Comparison of ENCODE assay signal across 1 cellular context in genomic region chr22:38455530-38456271, GRCh38.
A peak's percentile ranks its signal among the peaks of the same experiment; 100 is the strongest.
TF ChIP-seq lines count a peak whose summit lies in the region.

No MANE protein-coding gene starts in this region.

TF ChIP-seq in HEK293, 187 proteins besides CTCF, POLR2A, EP300 and RAD21 (continued from another document):
- TF ChIP-seq ZBTB26 (tag by site-specific recombination; optimal IDR thresholded peaks at IDR 0.05), result peak; percentile 80
- no peak for TF ChIP-seq ZNF544 (tag by site-specific recombination; IDR thresholded peaks at IDR 0.05)
- TF ChIP-seq ZNF580 (tag by site-specific recombination; IDR thresholded peaks at IDR 0.05), result no peak
- TF ChIP-seq KLF17 (tag by site-specific recombination; IDR thresholded peaks at IDR 0.05), result peak; percentile 51
- TF ChIP-seq ZNF404 (tag by site-specific recombination; IDR thresholded peaks at IDR 0.05), result no peak
- no peak for TF ChIP-seq AEBP2 (tag by site-specific recombination; IDR thresholded peaks at IDR 0.05; ENCODE audit: borderline replicate concordance)
- TF ChIP-seq, protein P1, sequence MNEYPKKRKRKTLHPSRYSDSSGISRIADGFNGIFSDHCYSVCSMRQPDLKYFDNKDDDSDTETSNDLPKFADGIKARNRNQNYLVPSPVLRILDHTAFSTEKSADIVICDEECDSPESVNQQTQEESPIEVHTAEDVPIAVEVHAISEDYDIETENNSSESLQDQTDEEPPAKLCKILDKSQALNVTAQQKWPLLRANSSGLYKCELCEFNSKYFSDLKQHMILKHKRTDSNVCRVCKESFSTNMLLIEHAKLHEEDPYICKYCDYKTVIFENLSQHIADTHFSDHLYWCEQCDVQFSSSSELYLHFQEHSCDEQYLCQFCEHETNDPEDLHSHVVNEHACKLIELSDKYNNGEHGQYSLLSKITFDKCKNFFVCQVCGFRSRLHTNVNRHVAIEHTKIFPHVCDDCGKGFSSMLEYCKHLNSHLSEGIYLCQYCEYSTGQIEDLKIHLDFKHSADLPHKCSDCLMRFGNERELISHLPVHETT (tag by site-specific recombination; IDR thresholded peaks at IDR 0.05), result 0 out of 2 replicates have a peak, but pooled peaks have one; percentile 51
- TF ChIP-seq REPIN1 (tag by site-specific recombination; IDR thresholded peaks at IDR 0.05; ENCODE audit: low read depth), result no peak
- no peak for TF ChIP-seq ZNF549 (tag by site-specific recombination; IDR thresholded peaks at IDR 0.05)
- TF ChIP-seq ZBTB20 (tag by site-specific recombination; IDR thresholded peaks at IDR 0.05), result peak; percentile 18; the same call in 1 of the 2 replicates
- no peak for TF ChIP-seq ZNF391 (tag by site-specific recombination; IDR thresholded peaks at IDR 0.05; ENCODE audit: borderline replicate concordance, low read depth)
- TF ChIP-seq, protein P2, sequence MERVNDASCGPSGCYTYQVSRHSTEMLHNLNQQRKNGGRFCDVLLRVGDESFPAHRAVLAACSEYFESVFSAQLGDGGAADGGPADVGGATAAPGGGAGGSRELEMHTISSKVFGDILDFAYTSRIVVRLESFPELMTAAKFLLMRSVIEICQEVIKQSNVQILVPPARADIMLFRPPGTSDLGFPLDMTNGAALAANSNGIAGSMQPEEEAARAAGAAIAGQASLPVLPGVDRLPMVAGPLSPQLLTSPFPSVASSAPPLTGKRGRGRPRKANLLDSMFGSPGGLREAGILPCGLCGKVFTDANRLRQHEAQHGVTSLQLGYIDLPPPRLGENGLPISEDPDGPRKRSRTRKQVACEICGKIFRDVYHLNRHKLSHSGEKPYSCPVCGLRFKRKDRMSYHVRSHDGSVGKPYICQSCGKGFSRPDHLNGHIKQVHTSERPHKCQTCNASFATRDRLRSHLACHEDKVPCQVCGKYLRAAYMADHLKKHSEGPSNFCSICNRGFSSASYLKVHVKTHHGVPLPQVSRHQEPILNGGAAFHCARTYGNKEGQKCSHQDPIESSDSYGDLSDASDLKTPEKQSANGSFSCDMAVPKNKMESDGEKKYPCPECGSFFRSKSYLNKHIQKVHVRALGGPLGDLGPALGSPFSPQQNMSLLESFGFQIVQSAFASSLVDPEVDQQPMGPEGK (tag by site-specific recombination; IDR thresholded peaks at IDR 0.05), result peak; percentile 95
- TF ChIP-seq KLF16 (tag by site-specific recombination; IDR thresholded peaks at IDR 0.05), result peak; percentile 75
- 0 out of 2 replicates have a peak, but pooled peaks have one; percentile 37 for TF ChIP-seq ZSCAN23 (tag by site-specific recombination; IDR thresholded peaks at IDR 0.05)
- 0 out of 2 replicates have a peak, but pooled peaks have one; percentile 68 for TF ChIP-seq ZNF561 (tag by site-specific recombination; IDR thresholded peaks at IDR 0.05; ENCODE audit: borderline replicate concordance)
- no peak for TF ChIP-seq ZNF776 (tag by site-specific recombination; IDR thresholded peaks at IDR 0.05; ENCODE audit: borderline replicate concordance)
- TF ChIP-seq, protein P3, sequence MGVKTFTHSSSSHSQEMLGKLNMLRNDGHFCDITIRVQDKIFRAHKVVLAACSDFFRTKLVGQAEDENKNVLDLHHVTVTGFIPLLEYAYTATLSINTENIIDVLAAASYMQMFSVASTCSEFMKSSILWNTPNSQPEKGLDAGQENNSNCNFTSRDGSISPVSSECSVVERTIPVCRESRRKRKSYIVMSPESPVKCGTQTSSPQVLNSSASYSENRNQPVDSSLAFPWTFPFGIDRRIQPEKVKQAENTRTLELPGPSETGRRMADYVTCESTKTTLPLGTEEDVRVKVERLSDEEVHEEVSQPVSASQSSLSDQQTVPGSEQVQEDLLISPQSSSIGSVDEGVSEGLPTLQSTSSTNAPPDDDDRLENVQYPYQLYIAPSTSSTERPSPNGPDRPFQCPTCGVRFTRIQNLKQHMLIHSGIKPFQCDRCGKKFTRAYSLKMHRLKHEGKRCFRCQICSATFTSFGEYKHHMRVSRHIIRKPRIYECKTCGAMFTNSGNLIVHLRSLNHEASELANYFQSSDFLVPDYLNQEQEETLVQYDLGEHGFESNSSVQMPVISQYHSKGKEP (tag by site-specific recombination; IDR thresholded peaks at IDR 0.05), result peak; percentile 32; the same call in 1 of the 2 replicates
- TF ChIP-seq ZBTB8A (tag by site-specific recombination; IDR thresholded peaks at IDR 0.05), result peak; percentile 72
- TF ChIP-seq, protein P4, sequence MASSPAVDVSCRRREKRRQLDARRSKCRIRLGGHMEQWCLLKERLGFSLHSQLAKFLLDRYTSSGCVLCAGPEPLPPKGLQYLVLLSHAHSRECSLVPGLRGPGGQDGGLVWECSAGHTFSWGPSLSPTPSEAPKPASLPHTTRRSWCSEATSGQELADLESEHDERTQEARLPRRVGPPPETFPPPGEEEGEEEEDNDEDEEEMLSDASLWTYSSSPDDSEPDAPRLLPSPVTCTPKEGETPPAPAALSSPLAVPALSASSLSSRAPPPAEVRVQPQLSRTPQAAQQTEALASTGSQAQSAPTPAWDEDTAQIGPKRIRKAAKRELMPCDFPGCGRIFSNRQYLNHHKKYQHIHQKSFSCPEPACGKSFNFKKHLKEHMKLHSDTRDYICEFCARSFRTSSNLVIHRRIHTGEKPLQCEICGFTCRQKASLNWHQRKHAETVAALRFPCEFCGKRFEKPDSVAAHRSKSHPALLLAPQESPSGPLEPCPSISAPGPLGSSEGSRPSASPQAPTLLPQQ (tag by site-specific recombination; IDR thresholded peaks at IDR 0.05), result 0 out of 2 replicates have a peak, but pooled peaks have one; percentile 34
- no peak for TF ChIP-seq ZNF174 (tag by site-specific recombination; IDR thresholded peaks at IDR 0.05)
- TF ChIP-seq ZNF184 (tag by site-specific recombination; IDR thresholded peaks at IDR 0.05), result 0 out of 2 replicates have a peak, but pooled peaks have one; percentile 39
- TF ChIP-seq KLF9 (tag by site-specific recombination; IDR thresholded peaks at IDR 0.05; ENCODE audit: low read depth), result peak; percentile 20; the same call in 1 of the 2 replicates
- no peak for TF ChIP-seq ZNF664 (tag by site-specific recombination; IDR thresholded peaks at IDR 0.05)
- TF ChIP-seq IKZF3 (tag by site-specific recombination; IDR thresholded peaks at IDR 0.05), result peak; percentile 32; the same call in 1 of the 2 replicates
- TF ChIP-seq ZBTB7A (tag by site-specific recombination; IDR thresholded peaks at IDR 0.05; ENCODE audit: low read depth), result peak; percentile 51; the same call in 1 of the 2 replicates
- TF ChIP-seq KLF10 (tag by site-specific recombination; IDR thresholded peaks at IDR 0.05), result 0 out of 2 replicates have a peak, but pooled peaks have one; percentile 44
- TF ChIP-seq YY2 (tag by site-specific recombination; IDR thresholded peaks at IDR 0.05), result no peak
- peak; percentile 67 for TF ChIP-seq SP3 (tag by site-specific recombination; IDR thresholded peaks at IDR 0.05)
- no peak for TF ChIP-seq ZNF510 (tag by site-specific recombination; IDR thresholded peaks at IDR 0.05; ENCODE audit: insufficient replicate concordance)
TF ChIP-seq in HEK293: peak in this region for 31.
